Comparison of ENCODE assay signal across 9 cellular contexts in the genomic region with DNA sequence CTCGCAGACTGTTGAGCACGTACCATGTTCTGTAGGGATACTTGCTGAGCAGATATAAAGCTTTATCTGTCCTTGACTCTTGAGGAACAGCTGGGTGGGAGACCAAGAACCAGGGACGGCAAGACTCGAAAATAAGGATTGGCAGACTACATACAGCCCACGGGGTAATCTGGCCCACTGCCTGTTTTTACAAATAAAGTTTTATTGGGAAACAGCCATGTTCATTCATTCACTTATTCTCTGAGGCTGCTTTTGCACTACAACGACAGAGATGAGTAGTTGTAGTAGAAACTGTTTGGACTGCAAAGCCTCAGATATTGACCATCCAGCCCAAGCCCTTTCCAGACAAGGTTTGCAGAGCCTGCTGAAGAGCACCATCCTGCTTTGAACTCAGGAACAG.
"Had no signal": no experiment of that assay in that cellular context is flagged by ENCODE, and none has a peak within 500 bp of the region (broad histone marks: within the 10 kb centered on the region; RNA-seq: fewer than 3 reads in every experiment).

No MANE protein-coding gene starts in this region.

- H3K9ac ChIP-seq: KMS-11 had no signal

- H3K4me1 Mint-ChIP-seq: GM23338 had no signal

- H3K4me3 ChIP-seq: GM23338 had no signal

- ATAC-seq: GM23338 had no signal

- H3K9me3 Mint-ChIP-seq: GM23338, H9 had no signal

- H3K27ac Mint-ChIP-seq: GM23338 had no signal

- H3K4me3 Mint-ChIP-seq: GM23338, H9 had no signal

- H3K27ac ChIP-seq: HL-60, KMS-11 had no signal

- FAIRE-seq: H1, H54 had no signal

- H3K4me2 ChIP-seq: GM23338, KMS-11 had no signal

- H2AFZ ChIP-seq: GM23338 had no signal

- DNase-seq: H9, HCEC 1CT, IMR-90, KBM-7 had no signal
